In the genomic region with DNA sequence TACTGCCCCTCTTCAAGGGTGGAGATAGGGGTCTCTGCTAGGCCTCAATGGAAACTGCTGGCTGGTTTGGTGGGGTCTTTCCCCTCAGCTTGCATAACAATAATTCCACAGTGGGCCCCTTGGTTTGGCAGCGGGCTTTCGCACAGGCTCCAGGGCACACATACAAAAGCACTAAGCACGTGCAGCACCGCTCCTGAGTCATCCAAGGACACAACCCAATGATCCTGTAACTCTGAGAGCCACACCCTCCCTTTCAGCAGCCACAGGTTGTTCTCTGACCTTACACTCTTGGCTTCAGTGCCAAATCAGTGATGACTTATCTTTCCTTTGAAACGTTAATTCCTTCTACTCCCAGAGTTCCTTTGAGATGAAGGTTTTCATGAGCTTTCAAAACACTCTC, we compare ENCODE assay signal across 1 cellular context.
TF ChIP-seq lines count a peak whose summit lies in the region.

No MANE protein-coding gene starts in this region.

TF ChIP-seq in HCT116, 20 proteins besides CTCF, POLR2A, EP300 and RAD21 (continued from another document):
- TF ChIP-seq, protein P1, sequence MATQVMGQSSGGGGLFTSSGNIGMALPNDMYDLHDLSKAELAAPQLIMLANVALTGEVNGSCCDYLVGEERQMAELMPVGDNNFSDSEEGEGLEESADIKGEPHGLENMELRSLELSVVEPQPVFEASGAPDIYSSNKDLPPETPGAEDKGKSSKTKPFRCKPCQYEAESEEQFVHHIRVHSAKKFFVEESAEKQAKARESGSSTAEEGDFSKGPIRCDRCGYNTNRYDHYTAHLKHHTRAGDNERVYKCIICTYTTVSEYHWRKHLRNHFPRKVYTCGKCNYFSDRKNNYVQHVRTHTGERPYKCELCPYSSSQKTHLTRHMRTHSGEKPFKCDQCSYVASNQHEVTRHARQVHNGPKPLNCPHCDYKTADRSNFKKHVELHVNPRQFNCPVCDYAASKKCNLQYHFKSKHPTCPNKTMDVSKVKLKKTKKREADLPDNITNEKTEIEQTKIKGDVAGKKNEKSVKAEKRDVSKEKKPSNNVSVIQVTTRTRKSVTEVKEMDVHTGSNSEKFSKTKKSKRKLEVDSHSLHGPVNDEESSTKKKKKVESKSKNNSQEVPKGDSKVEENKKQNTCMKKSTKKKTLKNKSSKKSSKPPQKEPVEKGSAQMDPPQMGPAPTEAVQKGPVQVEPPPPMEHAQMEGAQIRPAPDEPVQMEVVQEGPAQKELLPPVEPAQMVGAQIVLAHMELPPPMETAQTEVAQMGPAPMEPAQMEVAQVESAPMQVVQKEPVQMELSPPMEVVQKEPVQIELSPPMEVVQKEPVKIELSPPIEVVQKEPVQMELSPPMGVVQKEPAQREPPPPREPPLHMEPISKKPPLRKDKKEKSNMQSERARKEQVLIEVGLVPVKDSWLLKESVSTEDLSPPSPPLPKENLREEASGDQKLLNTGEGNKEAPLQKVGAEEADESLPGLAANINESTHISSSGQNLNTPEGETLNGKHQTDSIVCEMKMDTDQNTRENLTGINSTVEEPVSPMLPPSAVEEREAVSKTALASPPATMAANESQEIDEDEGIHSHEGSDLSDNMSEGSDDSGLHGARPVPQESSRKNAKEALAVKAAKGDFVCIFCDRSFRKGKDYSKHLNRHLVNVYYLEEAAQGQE (IDR thresholded peaks at IDR 0.05; ENCODE audit: low read depth), result no peak
- TF ChIP-seq CEBPB (IDR thresholded peaks at IDR 0.05; ENCODE audit: low read depth) (peak; percentile 63; the same call in 1 of the 2 replicates), TCF7L2 (IDR thresholded peaks at IDR 0.05; ENCODE audit: borderline replicate concordance, extremely low read depth, insufficient read depth, insufficient read length) (peak; percentile 83), CBX3 (IDR thresholded peaks at IDR 0.05; ENCODE audit: low read depth) (peak; percentile 92)
